Comparison of ENCODE assay signal across 8 cellular contexts in genomic region chr5:133287500-133287899, GRCh38.
DNase-seq lines count a peak whose midpoint lies in the region; ATAC-seq and TF ChIP-seq lines count a peak whose summit lies in the region.

No MANE protein-coding gene starts in this region.

- no TSS peak for BruUV-seq in Calu3 (replicated peaks; lab: Mats Ljungman, UMichigan)

- intact Hi-C loops in Calu3 (cut with micrococcal nuclease; ENCODE audit: unreplicated experiment), result loop anchor here (1.0 to 5.0 kb wide), 2 partner anchors 40 to 176 kb away; no protein-coding TSS in a partner anchor

- CTCF ChIA-PET in Calu3 (lab: Charles Lee), result interaction anchor here (0.5 to 1.6 kb wide), 9 partner anchors 38 to 361 kb away, joined by 3 to 11 read pairs (median 4); no protein-coding TSS in a partner anchor
- CTCF ChIA-PET in activated CD4-positive, alpha-beta T cell treated with anti-CD3 and anti-CD28 coated beads, Interleukin-2, amount 10 ng/mL, durations not matched to agents 7 days and 5 days (lab: Charles Lee), result interaction anchor here (0.6 kb wide), 1 partner anchor 680 kb away, joined by 5 read pairs; no protein-coding TSS in a partner anchor

- no peaks in the 10 kb centered on the region for H3F3A ChIP-seq in smooth muscle cell (ENCODE audit: low read depth)

- H3K9me3 Mint-ChIP-seq in Calu3 (ENCODE audit: low read depth, unreplicated experiment), result no peaks in the 10 kb centered on the region
- H3K9me3 Mint-ChIP-seq in activated CD4-positive, alpha-beta T cell treated with anti-CD3 and anti-CD28 coated beads, Interleukin-2, amount 10 ng/mL, durations not matched to agents 7 days and 5 days, result no peaks in the 10 kb centered on the region

- H3K27me3 Mint-ChIP-seq in Calu3 (ENCODE audit: unreplicated experiment), result peaks cover 14% of the 10 kb centered on the region
- H3K27me3 Mint-ChIP-seq in activated CD4-positive, alpha-beta T cell treated with anti-CD3 and anti-CD28 coated beads, Interleukin-2, amount 10 ng/mL, durations not matched to agents 7 days and 5 days, result no peaks in the 10 kb centered on the region

- H3K27ac Mint-ChIP-seq in Calu3 (ENCODE audit: unreplicated experiment), result no peak overlapping the region
- H3K27ac Mint-ChIP-seq in activated CD4-positive, alpha-beta T cell treated with anti-CD3 and anti-CD28 coated beads, Interleukin-2, amount 10 ng/mL, durations not matched to agents 7 days and 5 days, result no peak overlapping the region

- POLR2A ChIA-PET in activated CD4-positive, alpha-beta T cell treated with anti-CD3 and anti-CD28 coated beads, Interleukin-2, amount 10 ng/mL, durations not matched to agents 7 days and 5 days (lab: Charles Lee), result no interaction called here

- H3K9ac ChIP-seq in smooth muscle cell (ENCODE audit: low read depth), result no peak overlapping the region

- DNase-seq in Calu3 (peak; percentile 80), HT-29 (ENCODE audit: low spot score) (peak; percentile 63), fibroblast of peridontal ligament (ENCODE audit: extremely low read depth) (peak; percentile 14), smooth muscle cell (lab: John Stamatoyannopoulos, UW; ENCODE audit: unreplicated experiment) (no peak)
- peak; percentile 50 for DNase-seq in activated CD4-positive, alpha-beta T cell treated with anti-CD3 and anti-CD28 coated beads, Interleukin-2, amount 10 ng/mL, durations not matched to agents 7 days and 5 days

- 74% methylated on average over 3 of the region's 3 CpGs for WGBS in smooth muscle cell (ENCODE audit: low lambda C conversion rate)

- peak; percentile 61 for TF ChIP-seq CTCF in Calu3 (IDR thresholded peaks at IDR 0.05; ENCODE audit: unreplicated experiment)
- peak; percentile 50 for TF ChIP-seq CTCF in smooth muscle cell (IDR thresholded peaks at IDR 0.05; ENCODE audit: borderline replicate concordance, insufficient read depth, poor library complexity, severe bottlenecking)

- H3K36me3 Mint-ChIP-seq in Calu3 (ENCODE audit: insufficient read depth, unreplicated experiment), result no peaks in the 10 kb centered on the region
- no peaks in the 10 kb centered on the region for H3K36me3 Mint-ChIP-seq in activated CD4-positive, alpha-beta T cell treated with anti-CD3 and anti-CD28 coated beads, Interleukin-2, amount 10 ng/mL, durations not matched to agents 7 days and 5 days (ENCODE audit: low read depth)

- no peak overlapping the region for H3K27ac ChIP-seq in smooth muscle cell (ENCODE audit: low read depth)

- H3K4me3 ChIP-seq in smooth muscle cell, result no peak overlapping the region

- no peaks in the 10 kb centered on the region for H3K27me3 ChIP-seq in smooth muscle cell (ENCODE audit: low read depth)

- no peaks in the 10 kb centered on the region for H3K79me2 ChIP-seq in smooth muscle cell (ENCODE audit: low read depth)

- ATAC-seq in HG02759 (IDR thresholded peaks at IDR 0.05; ENCODE audit: unreplicated experiment), result no peak
- ATAC-seq in GM18907 (IDR thresholded peaks at IDR 0.05; ENCODE audit: unreplicated experiment), result no peak
- ATAC-seq in HG02571 (IDR thresholded peaks at IDR 0.05; ENCODE audit: unreplicated experiment), result no peak

- H2AFZ ChIP-seq in smooth muscle cell (ENCODE audit: low read depth), result no peak overlapping the region

- no peak overlapping the region for H3K4me3 Mint-ChIP-seq in Calu3 (ENCODE audit: low read depth, unreplicated experiment)
- H3K4me3 Mint-ChIP-seq in activated CD4-positive, alpha-beta T cell treated with anti-CD3 and anti-CD28 coated beads, Interleukin-2, amount 10 ng/mL, durations not matched to agents 7 days and 5 days, result no peak overlapping the region

- H3K9me3 ChIP-seq in smooth muscle cell (replicated peaks; ENCODE audit: low read depth), result no peaks in the 10 kb centered on the region

- H3K4me1 Mint-ChIP-seq in Calu3 (ENCODE audit: low read depth, unreplicated experiment), result no peaks in the 10 kb centered on the region
- no peaks in the 10 kb centered on the region for H3K4me1 Mint-ChIP-seq in activated CD4-positive, alpha-beta T cell treated with anti-CD3 and anti-CD28 coated beads, Interleukin-2, amount 10 ng/mL, durations not matched to agents 7 days and 5 days

- H3K4me2 ChIP-seq in smooth muscle cell, result no peak overlapping the region

- H4K20me1 ChIP-seq in smooth muscle cell (ENCODE audit: low read depth), result no peaks in the 10 kb centered on the region

- H3K36me3 ChIP-seq in smooth muscle cell (ENCODE audit: low read depth), result no peaks in the 10 kb centered on the region

- H3K4me1 ChIP-seq in smooth muscle cell (ENCODE audit: low read depth), result no peaks in the 10 kb centered on the region
